ENCODE assay signal across 26 cellular contexts in the genomic region with DNA sequence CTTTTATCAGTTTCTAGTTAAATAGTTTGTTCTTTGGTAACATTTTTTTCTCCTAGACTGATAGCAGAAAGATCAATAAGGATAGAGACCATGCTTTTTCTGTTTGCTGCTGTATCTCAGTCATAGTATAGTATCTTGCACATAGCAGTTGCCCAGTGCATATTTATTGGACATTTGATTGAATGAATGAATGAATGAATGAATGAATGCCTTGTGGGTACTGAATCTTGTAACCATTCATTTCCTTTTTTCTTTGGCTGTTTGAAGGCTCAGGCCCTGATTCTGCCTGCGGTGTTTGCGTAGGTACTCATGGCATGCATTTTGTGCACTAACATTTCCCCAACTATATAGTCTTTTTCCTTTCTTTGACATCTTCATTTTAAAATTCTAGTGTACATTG.
DNase-seq lines count a peak whose midpoint lies in the region; ATAC-seq, FAIRE-seq and TF ChIP-seq lines count a peak whose summit lies in the region.
"Had no signal": no experiment of that assay in that cellular context is flagged by ENCODE, and none has a peak within 500 bp of the region (broad histone marks: within the 10 kb centered on the region; RNA-seq: fewer than 3 reads in every experiment).

No MANE protein-coding gene starts in this region.

- H3K9me3 ChIP-seq in T-helper 17 cell (ENCODE audit: control insufficient read depth, low read length, poor library complexity, severe bottlenecking) (no peaks in the 10 kb centered on the region), GM12878 (replicated peaks; ENCODE audit: control insufficient read depth, insufficient read depth, low read length) (no peaks in the 10 kb centered on the region)
- H3K9me3 ChIP-seq: BE2C, BLaER1 had no signal

- H3K27me3 Mint-ChIP-seq in T-helper 17 cell = no peaks in the 10 kb centered on the region
- no peaks in the 10 kb centered on the region for H3K27me3 Mint-ChIP-seq in central memory CD8-positive, alpha-beta T cell
- H3K27me3 Mint-ChIP-seq: CD4-positive, alpha-beta memory T cell; CD4-positive, CD25-positive, alpha-beta regulatory T cell; CD8-positive, alpha-beta memory T cell had no signal

- BruUV-seq in GM12878 (replicated peaks; lab: Mats Ljungman, UMichigan) = no TSS peak

- intact Hi-C loops in GM12878 (cut with micrococcal nuclease; ENCODE audit: unreplicated experiment) = no loop called here

- TF ChIP-seq EP300 in GM12878 (IDR thresholded peaks at IDR 0.05; ENCODE audit: borderline replicate concordance in 1 of 2, control insufficient read depth in 1 of 2, low read depth in 2 of 2, low read length in 2 of 2) = no peak

- RAD21 ChIA-PET in GM12878 (lab: Charles Lee; ENCODE audit: unreplicated experiment) = no interaction called here

- H3K9me3 Mint-ChIP-seq in central memory CD8-positive, alpha-beta T cell = no peaks in the 10 kb centered on the region
- H3K9me3 Mint-ChIP-seq: CD4-positive, CD25-positive, alpha-beta regulatory T cell; CD8-positive, alpha-beta memory T cell had no signal

- no peaks in the 10 kb centered on the region for H3K79me2 ChIP-seq in GM12878 (ENCODE audit: control insufficient read depth, insufficient read depth, low read length)

- no peaks in the 10 kb centered on the region for H3K36me3 ChIP-seq in GM12878 (ENCODE audit: control insufficient read depth in 2 of 2, insufficient read depth in 2 of 2, low read length in 1 of 2)
- H3K36me3 ChIP-seq: BE2C had no signal

- H3K36me3 Mint-ChIP-seq in T-helper 17 cell (ENCODE audit: low read depth) = no peaks in the 10 kb centered on the region
- no peaks in the 10 kb centered on the region for H3K36me3 Mint-ChIP-seq in central memory CD8-positive, alpha-beta T cell (ENCODE audit: insufficient read depth)

- H3K4me3 Mint-ChIP-seq in T-helper 17 cell = no peak overlapping the region
- no peak overlapping the region for H3K4me3 Mint-ChIP-seq in central memory CD8-positive, alpha-beta T cell
- H3K4me3 Mint-ChIP-seq: CD14-positive monocyte; CD8-positive, alpha-beta memory T cell had no signal

- SMC1A ChIA-PET in GM12878 (lab: Charles Lee; ENCODE audit: uncharacterized antibody, unreplicated experiment) = no interaction called here

- no peak overlapping the region for H3K4me2 ChIP-seq in GM12878 (ENCODE audit: control insufficient read depth, insufficient read depth)
- H3K4me2 ChIP-seq: BLaER1 had no signal

- H3K9ac ChIP-seq in GM12878 (ENCODE audit: control insufficient read depth, insufficient read depth, low read length) = no peak overlapping the region
- H3K9ac ChIP-seq: BLaER1 had no signal

- POLR2A ChIA-PET in GM12878 (lab: Charles Lee) = no interaction called here

- H3K4me1 ChIP-seq in GM12878 (ENCODE audit: control insufficient read depth, insufficient read depth, low read length) = no peaks in the 10 kb centered on the region; the same call in 1 of the 2 replicates
- H3K4me1 ChIP-seq: BE2C had no signal

- no peaks in the 10 kb centered on the region for H3K27me3 ChIP-seq in GM12878 (replicated peaks in 1 of 2; ENCODE audit: control insufficient read depth in 2 of 2, insufficient read depth in 2 of 2, low read length in 1 of 2)
- H3K27me3 ChIP-seq: BE2C, BLaER1 had no signal

- CTCF ChIA-PET in GM12878 (lab: Yijun Ruan, JAX) = no interaction called here

- no peak for FAIRE-seq in GM12878 (lab: Jason Lieb, UNC)
- FAIRE-seq in HTR-8/SVneo (lab: Jason Lieb, UNC) = no peak
- FAIRE-seq: A204.1, GM12891, GM18507 had no signal

- peak overlapping the region; percentile 37 for H3K27ac Mint-ChIP-seq in T-helper 17 cell
- H3K27ac Mint-ChIP-seq in central memory CD8-positive, alpha-beta T cell (ENCODE audit: low read depth) = peak overlapping the region; percentile 56

- no peak for ATAC-seq in T-helper 17 cell
- ATAC-seq in GM12878 = no peak
- ATAC-seq in central memory CD8-positive, alpha-beta T cell (replicated peaks; ENCODE audit: extremely low read depth, poor library complexity, severe bottlenecking) = no peak
- ATAC-seq in HG03354 (IDR thresholded peaks at IDR 0.05; ENCODE audit: poor library complexity, severe bottlenecking, unreplicated experiment) = no peak
- no peak for ATAC-seq in HG03159 (IDR thresholded peaks at IDR 0.05; ENCODE audit: unreplicated experiment)

- no peaks in the 10 kb centered on the region for H4K20me1 ChIP-seq in GM12878 (ENCODE audit: control insufficient read depth, insufficient read depth)
- H4K20me1 ChIP-seq: BLaER1 had no signal

- no peak for TF ChIP-seq RAD21 in GM12878 (IDR thresholded peaks at IDR 0.05; ENCODE audit: insufficient read depth, low read depth, low read length)

- H3K4me1 Mint-ChIP-seq in T-helper 17 cell = peaks cover 9% of the 10 kb centered on the region
- peaks cover 11% of the 10 kb centered on the region for H3K4me1 Mint-ChIP-seq in central memory CD8-positive, alpha-beta T cell

- H2AFZ ChIP-seq in GM12878 (ENCODE audit: control insufficient read depth, low read depth, low read length) = no peak overlapping the region

- TF ChIP-seq CTCF in GM12878 (IDR thresholded peaks at IDR 0.05 in 2 of 3, conservative IDR thresholded peaks at IDR 0.05 in 1 of 3; ENCODE audit: control insufficient read depth in 2 of 3, extremely low read depth in 1 of 3, insufficient read depth in 1 of 3, low read depth in 3 of 3, low read length in 3 of 3) = no peak

- TF ChIP-seq POLR2A in GM12878 (IDR thresholded peaks at IDR 0.05; ENCODE audit: low read depth, low read length) = no peak

- in situ Hi-C loops in GM12878 (cut with MboI) = no loop called here

- H3K4me3 ChIP-seq in GM12878 = no peak overlapping the region
- H3K4me3 ChIP-seq: BLaER1 had no signal

- WGBS in GM12878 (ENCODE audit: insufficient coverage, insufficient replicate concordance, low lambda C conversion rate, missing lambda C conversion rate) = 100% methylated on average over 2 of the region's 2 CpGs

- DNase-seq in T-helper 17 cell = no peak
- DNase-seq in GM12878 (ENCODE audit: low read depth, low spot score) = no peak
- DNase-seq in central memory CD8-positive, alpha-beta T cell (ENCODE audit: low spot score in 2 of 2) = no peak
- no peak for DNase-seq in HTR-8/SVneo (ENCODE audit: insufficient read length, low spot score)
- DNase-seq: 8988T; ACHN; BE2C; C1 segment of cervical spinal cord; CD4-positive, alpha-beta memory T cell; CD4-positive, CD25-positive, alpha-beta regulatory T cell; CD8-positive, alpha-beta memory T cell; COR-L47; DMS 273 treated with DMSO at 0.1 percent for 48 hours; DMS153; DMS53; DMS79; DND-41; EL; GDM1 had no signal

- H3K27ac ChIP-seq in GM12878 (ENCODE audit: control insufficient read depth, insufficient read depth) = no peak overlapping the region
- H3K27ac ChIP-seq: BLaER1 had no signal

TF ChIP-seq in GM12878, 131 proteins besides CTCF, POLR2A, EP300 and RAD21:
- TF ChIP-seq, protein P1, sequence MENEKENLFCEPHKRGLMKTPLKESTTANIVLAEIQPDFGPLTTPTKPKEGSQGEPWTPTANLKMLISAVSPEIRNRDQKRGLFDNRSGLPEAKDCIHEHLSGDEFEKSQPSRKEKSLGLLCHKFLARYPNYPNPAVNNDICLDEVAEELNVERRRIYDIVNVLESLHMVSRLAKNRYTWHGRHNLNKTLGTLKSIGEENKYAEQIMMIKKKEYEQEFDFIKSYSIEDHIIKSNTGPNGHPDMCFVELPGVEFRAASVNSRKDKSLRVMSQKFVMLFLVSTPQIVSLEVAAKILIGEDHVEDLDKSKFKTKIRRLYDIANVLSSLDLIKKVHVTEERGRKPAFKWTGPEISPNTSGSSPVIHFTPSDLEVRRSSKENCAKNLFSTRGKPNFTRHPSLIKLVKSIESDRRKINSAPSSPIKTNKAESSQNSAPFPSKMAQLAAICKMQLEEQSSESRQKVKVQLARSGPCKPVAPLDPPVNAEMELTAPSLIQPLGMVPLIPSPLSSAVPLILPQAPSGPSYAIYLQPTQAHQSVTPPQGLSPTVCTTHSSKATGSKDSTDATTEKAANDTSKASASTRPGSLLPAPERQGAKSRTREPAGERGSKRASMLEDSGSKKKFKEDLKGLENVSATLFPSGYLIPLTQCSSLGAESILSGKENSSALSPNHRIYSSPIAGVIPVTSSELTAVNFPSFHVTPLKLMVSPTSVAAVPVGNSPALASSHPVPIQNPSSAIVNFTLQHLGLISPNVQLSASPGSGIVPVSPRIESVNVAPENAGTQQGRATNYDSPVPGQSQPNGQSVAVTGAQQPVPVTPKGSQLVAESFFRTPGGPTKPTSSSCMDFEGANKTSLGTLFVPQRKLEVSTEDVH (IDR thresholded peaks at IDR 0.05; ENCODE audit: low read depth, partially characterized antibody) = no peak
- no peak for TF ChIP-seq MTA2 (IDR thresholded peaks at IDR 0.05; ENCODE audit: low read depth)
- no peak for TF ChIP-seq FOXM1 (IDR thresholded peaks at IDR 0.05; ENCODE audit: low read depth, low read length)
- no peak for TF ChIP-seq JUND (IDR thresholded peaks at IDR 0.05; ENCODE audit: low read depth, low read length)
- TF ChIP-seq EED (IDR thresholded peaks at IDR 0.05; ENCODE audit: low read depth) = no peak
- TF ChIP-seq ATF7 (IDR thresholded peaks at IDR 0.05; ENCODE audit: low read depth) = no peak
- TF ChIP-seq ZNF24 (IDR thresholded peaks at IDR 0.05) = peak; percentile 62
